Comparison of ENCODE assay signal across 10 cellular contexts in genomic region chr6:37547564-37548061, GRCh38. TPM values are rescaled to one million over a fixed set of nuclear protein-coding genes. Genes with fewer than 3 reads are reported as not detected.
DNase-seq lines count a peak whose midpoint lies in the region; ATAC-seq, FAIRE-seq and TF ChIP-seq lines count a peak whose summit lies in the region.
"Had no signal": no experiment of that assay in that cellular context is flagged by ENCODE, and none has a peak within 500 bp of the region (broad histone marks: within the 10 kb centered on the region; RNA-seq: fewer than 3 reads in every experiment).

No MANE protein-coding gene starts in this region.

- H3K9me3 ChIP-seq in heart left ventricle (no peaks in the 10 kb centered on the region), endothelial cell of umbilical vein (replicated peaks; ENCODE audit: control insufficient read depth, insufficient read depth, low read length) (no peaks in the 10 kb centered on the region), tibial nerve (no peaks in the 10 kb centered on the region)

- no peaks in the 10 kb centered on the region for H3K9me3 Mint-ChIP-seq in type B pancreatic cell

- peak overlapping the region; percentile 45 for H3K4me2 ChIP-seq in endothelial cell of umbilical vein (ENCODE audit: insufficient read depth, low read length)

- peak overlapping the region; percentile 37 for H2AFZ ChIP-seq in endothelial cell of umbilical vein (ENCODE audit: low read depth, low read length)

- BruUV-seq in endothelial cell of umbilical vein (replicated peaks; lab: Mats Ljungman, UMichigan) = no TSS peak

- FAIRE-seq in endothelial cell of umbilical vein (lab: Jason Lieb, UNC) = peak; percentile 98
- FAIRE-seq: islet of Langerhans had no signal

- TF ChIP-seq CTCF in heart left ventricle (IDR thresholded peaks at IDR 0.05) (no peak), endothelial cell of umbilical vein (IDR thresholded peaks at IDR 0.05; ENCODE audit: extremely low read depth in 1 of 2, insufficient read depth in 1 of 2, low read depth in 1 of 2, low read length in 2 of 2) (no peak), type B pancreatic cell (conservative IDR thresholded peaks at IDR 0.05) (no peak), tibial nerve (IDR thresholded peaks at IDR 0.05) (no peak)

- dilution Hi-C loops in endothelial cell of umbilical vein (cut with MboI; ENCODE audit: extremely low pct_ligation_motif_present, low sequenced_read_pairs) = no loop called here

- WGBS in heart left ventricle, 4 donors = 26 to 42% (median 38%) methylated on average over 8 of the region's 8 CpGs
- 47 to 54% methylated on average over 8 of the region's 8 CpGs for WGBS in tibial nerve, 2 donors

- POLR2A ChIA-PET in endothelial cell of umbilical vein (lab: Charles Lee) = interaction anchor here (1.0 kb wide), 1 partner anchor 74 kb away, joined by 3 read pairs; no protein-coding TSS in a partner anchor

- CTCF ChIA-PET in endothelial cell of umbilical vein (lab: Charles Lee) = interaction anchor here (0.9 to 4.4 kb wide), 10 partner anchors 8 to 222 kb away, joined by 3 to 34 read pairs (median 4); no protein-coding TSS in a partner anchor

- peaks cover 17% of the 10 kb centered on the region for H3K4me1 Mint-ChIP-seq in type B pancreatic cell (ENCODE audit: unreplicated experiment)

- no peak for TF ChIP-seq EP300 in tibial nerve (IDR thresholded peaks at IDR 0.05)

- no peaks in the 10 kb centered on the region for H3K36me3 ChIP-seq in heart left ventricle
- no peaks in the 10 kb centered on the region for H3K36me3 ChIP-seq in endothelial cell of umbilical vein (ENCODE audit: control insufficient read depth in 2 of 2, extremely low read depth in 1 of 2, insufficient read depth in 2 of 2, low read length in 2 of 2)
- no peaks in the 10 kb centered on the region for H3K36me3 ChIP-seq in tibial nerve

- intact Hi-C loops in heart left ventricle (cut with DNase I) (no loop called here), cardiac septum (cut with DNase I) (no loop called here), endothelial cell of umbilical vein (cut with micrococcal nuclease) (loop anchor here (1.0 kb wide), 1 partner anchor 23 kb away; no protein-coding TSS in a partner anchor)

- no peak overlapping the region for H3K4me3 Mint-ChIP-seq in type B pancreatic cell

- no peaks in the 10 kb centered on the region for H3K9me1 ChIP-seq in endothelial cell of umbilical vein (replicated peaks; ENCODE audit: control insufficient read depth, extremely low read depth, insufficient read depth, low read length)

- no peak overlapping the region for H3K9ac ChIP-seq in endothelial cell of umbilical vein (replicated peaks; ENCODE audit: extremely low read depth, insufficient read depth, low read length)

- H3K4me3 ChIP-seq in heart left ventricle = no peak overlapping the region
- H3K4me3 ChIP-seq in endothelial cell of umbilical vein (replicated peaks in 1 of 3; ENCODE audit: insufficient read depth in 1 of 3, low read depth in 1 of 3, low read length in 3 of 3) = no peak overlapping the region
- H3K4me3 ChIP-seq in tibial nerve = no peak overlapping the region

- H3K27me3 Mint-ChIP-seq in type B pancreatic cell = peaks cover 6% of the 10 kb centered on the region

- peak in 1 of 5 donors; percentile 29 for DNase-seq in heart left ventricle
- no peak for DNase-seq in cardiac septum (ENCODE audit: low spot score)
- peak; percentile 85 for DNase-seq in NCI-H69 (lab: John Stamatoyannopoulos, UW)
- peak; percentile 80 for DNase-seq in endothelial cell of umbilical vein (ENCODE audit: low read depth, low spot score)
- DNase-seq in type B pancreatic cell (ENCODE audit: extremely low spot score, unreplicated experiment) = no peak
- no peak for DNase-seq in tibial nerve (ENCODE audit: low spot score in 2 of 2)
- DNase-seq in activated CD4-positive, CD25-positive, alpha-beta regulatory T cell (lab: John Stamatoyannopoulos, UW) = no peak
- DNase-seq in HUDEP-2 (lab: John Stamatoyannopoulos, UW; ENCODE audit: unreplicated experiment in 76 of 76) = no peak
- DNase-seq: DND-41 had no signal

- H3K27me3 ChIP-seq in heart left ventricle = peaks cover 0 to 3% (median 0%) of the 10 kb centered on the region in 9 donors
- no peaks in the 10 kb centered on the region for H3K27me3 ChIP-seq in endothelial cell of umbilical vein (ENCODE audit: control insufficient read depth in 2 of 2, insufficient read depth in 2 of 2, low read length in 2 of 2)
- no peaks in the 10 kb centered on the region for H3K27me3 ChIP-seq in tibial nerve

- TF ChIP-seq POLR2A in heart left ventricle (IDR thresholded peaks at IDR 0.05) (no peak), endothelial cell of umbilical vein (IDR thresholded peaks at IDR 0.05; ENCODE audit: low read depth, low read length) (no peak), tibial nerve (IDR thresholded peaks at IDR 0.05) (no peak)

- no peaks in the 10 kb centered on the region for H3K36me3 Mint-ChIP-seq in type B pancreatic cell

- peak overlapping the region; percentile 48 for H3K27ac Mint-ChIP-seq in type B pancreatic cell

- H3K4me1 ChIP-seq in heart left ventricle = peaks cover 0 to 13% (median 2%) of the 10 kb centered on the region in 12 donors
- peaks cover 21% of the 10 kb centered on the region for H3K4me1 ChIP-seq in endothelial cell of umbilical vein (ENCODE audit: control insufficient read depth, extremely low read depth, insufficient read depth, low read length)
- peaks cover 0 to 4% (median 0%) of the 10 kb centered on the region in 4 donors for H3K4me1 ChIP-seq in tibial nerve

- H3K79me2 ChIP-seq in endothelial cell of umbilical vein (ENCODE audit: control insufficient read depth, insufficient read depth, low read length) = no peaks in the 10 kb centered on the region

- no peaks in the 10 kb centered on the region for H4K20me1 ChIP-seq in endothelial cell of umbilical vein (replicated peaks; ENCODE audit: control insufficient read depth, extremely low read depth, insufficient read depth, low read length)

- no peak overlapping the region for H3K27ac ChIP-seq in heart left ventricle
- H3K27ac ChIP-seq in endothelial cell of umbilical vein (ENCODE audit: insufficient read depth, low read depth, low read length) = no peak overlapping the region
- H3K27ac ChIP-seq in tibial nerve = no peak overlapping the region

- ATAC-seq in heart left ventricle = peak in 3 of 4 donors; percentile 29 to 61 (median 52)

TF ChIP-seq in endothelial cell of umbilical vein, 7 proteins besides CTCF, POLR2A, EP300 and RAD21:
- no peak for TF ChIP-seq EZH2 (IDR thresholded peaks at IDR 0.05; ENCODE audit: borderline replicate concordance, low read depth, low read length, severe bottlenecking)
- TF ChIP-seq POLR2AphosphoS5 (IDR thresholded peaks at IDR 0.05; ENCODE audit: insufficient read depth, low read depth, low read length) = peak; percentile 78

RNA-seq across cellular contexts. Expression of gene CCDC167, which starts 47.9 kb away (rescaled TPM):
- 10 to 100 TPM; 17.6 to 53.7 (median 25.2) TPM for total RNA-seq in heart left ventricle
- polyA plus RNA-seq in heart left ventricle = 10 to 100 TPM; 44.2 to 76.7 TPM
- total RNA-seq in cardiac septum = 28.0 TPM
- 46.6 and 52.7 TPM in 2 replicates for total RNA-seq in endothelial cell of umbilical vein
- polyA plus RNA-seq in endothelial cell of umbilical vein = 84.8 and 105 TPM in 2 replicates
- polyA plus RNA-seq in endothelial cell of umbilical vein (2011; cell fraction: cytosol; rRNA removed) = 140 and 204 TPM in 2 replicates
- polyA plus RNA-seq in endothelial cell of umbilical vein (2011; cell fraction: nucleus; rRNA removed) = 43.4 and 47.1 TPM in 2 replicates
- polyA plus RNA-seq in endothelial cell of umbilical vein (2012) = 73.3 and 84.0 TPM in 2 replicates
- 13.9 and 20.1 TPM in 2 replicates for polyA minus RNA-seq in endothelial cell of umbilical vein
- 9.9 TPM for polyA minus RNA-seq in endothelial cell of umbilical vein (2011; cell fraction: cytosol; rRNA and poly(A)+ RNA removed)
- 3.5 and 6.1 TPM in 2 replicates for polyA minus RNA-seq in endothelial cell of umbilical vein (2011; cell fraction: nucleus; rRNA and poly(A)+ RNA removed)
- 28.1 and 38.3 TPM in 2 replicates for total RNA-seq in type B pancreatic cell (ENCODE audit: low replicate concordance)
- 10 to 100 TPM in 3 of 4 donors, 1 to 10 TPM in 1; 9.4 to 50.7 (median 25.8) TPM for total RNA-seq in tibial nerve

Comparison
In these comparisons a context has a peak if more than half of its experiments do, and no peak if none do; other contexts are left out.
1. DNase-seq: peak in NCI-H69 (single experiment) and endothelial cell of umbilical vein (single experiment); none in cardiac septum (single experiment), type B pancreatic cell (single experiment), tibial nerve (0 of 2), activated CD4-positive, CD25-positive, alpha-beta regulatory T cell (0 of 4) and HUDEP-2 (0 of 76).